13 cellular contexts compared by ENCODE assay signal in the genomic region with DNA sequence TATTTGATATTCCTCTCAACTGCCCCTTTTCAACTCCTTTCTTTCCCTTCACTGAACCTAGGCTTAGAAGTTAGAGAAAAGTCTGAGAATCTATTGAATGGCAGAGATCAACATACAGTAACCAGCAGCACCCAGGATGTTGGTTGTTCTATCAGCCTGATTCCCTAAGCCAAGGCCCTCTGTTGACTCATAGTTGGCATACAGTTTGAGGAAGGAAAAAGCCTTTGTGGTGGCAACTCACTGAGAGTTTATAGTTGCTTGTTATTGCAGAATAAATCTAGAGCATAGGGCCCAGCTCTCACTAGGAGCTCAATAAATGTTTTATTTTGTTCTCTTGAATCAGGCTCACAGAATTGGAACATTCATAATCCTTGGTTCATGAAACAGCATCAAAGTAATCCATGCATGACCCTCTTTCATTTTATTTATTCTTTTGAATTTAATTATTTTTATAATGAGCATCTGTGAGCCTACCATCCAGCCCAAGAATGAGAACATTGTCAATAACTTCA.
A peak's percentile ranks its signal among the peaks of the same experiment; 100 is the strongest.
DNase-seq lines count a peak whose midpoint lies in the region; ATAC-seq, FAIRE-seq and TF ChIP-seq lines count a peak whose summit lies in the region.
"Had no signal": no experiment of that assay in that cellular context is flagged by ENCODE, and none has a peak within 500 bp of the region (broad histone marks: within the 10 kb centered on the region; RNA-seq: fewer than 3 reads in every experiment).

No MANE protein-coding gene starts in this region.

- no peaks in the 10 kb centered on the region for H4K20me1 ChIP-seq in PC-3 (ENCODE audit: low read length)

- no peaks in the 10 kb centered on the region for H3K79me2 ChIP-seq in PC-3 (ENCODE audit: low read length)

- DNase-seq in NCI-H146 (lab: John Stamatoyannopoulos, UW) (peak; percentile 27), NCI-H146 treated with DMSO at 0.1 percent for 48 hours (lab: John Stamatoyannopoulos, UW; ENCODE audit: unreplicated experiment) (no peak), PC-3 (peak; percentile 96), fibroblast of mammary gland (ENCODE audit: low read depth) (peak; percentile 71), small intestine (peak; percentile 18), superior temporal gyrus (ENCODE audit: extremely low spot score) (no peak)
- no peak for DNase-seq in activated CD8-positive, alpha-beta memory T cell treated with anti-CD3 and anti-CD28 coated beads, Interleukin-2, amount 50 U/mL, for 48 hours
- no peak for DNase-seq in stimulated activated CD4-positive, alpha-beta T cell treated with anti-CD3 and anti-CD28 coated beads, Interleukin-4, amount 100 ng/mL, for 1 hour
- DNase-seq: 8988T; cortex of kidney; RPMI8226; stimulated activated CD4-positive, alpha-beta T cell treated with anti-CD3 and anti-CD28 coated beads, Interleukin-4, amount 100 ng/mL, for 4 hours had no signal

- intact Hi-C loops in PC-3 (cut with micrococcal nuclease), result loop anchor here (1.0 to 10.0 kb wide), 2 partner anchors 26 to 144 kb away; partner anchors contain the start of gene TNFRSF21

- H3F3A ChIP-seq in PC-3 (ENCODE audit: low read length, unreplicated experiment), result peaks cover 10% of the 10 kb centered on the region

- TF ChIP-seq CTCF in PC-3 (conservative IDR thresholded peaks at IDR 0.05; ENCODE audit: low read depth, low read length) (no peak), fibroblast of mammary gland (conservative IDR thresholded peaks at IDR 0.05; ENCODE audit: control insufficient read depth, insufficient read depth, low read depth, low read length) (no peak)

- H3K9me2 ChIP-seq in PC-3 (replicated peaks; ENCODE audit: low read length), result no peaks in the 10 kb centered on the region

- H3K4me1 ChIP-seq in PC-3 (ENCODE audit: insufficient read depth, low read length), result peaks cover 37% of the 10 kb centered on the region
- no peaks in the 10 kb centered on the region for H3K4me1 ChIP-seq in small intestine (ENCODE audit: control insufficient read depth in 2 of 2, insufficient read depth in 1 of 2, low read depth in 1 of 2, low read length in 1 of 2)

- H2AFZ ChIP-seq in PC-3 (ENCODE audit: low read length), result no peak overlapping the region

- ATAC-seq in PC-3, result peak; percentile 99

- BruUV-seq in PC-3 (replicated peaks; lab: Mats Ljungman, UMichigan), result no TSS peak

- no peak for FAIRE-seq in small intestine (lab: Jason Lieb, UNC)
- FAIRE-seq: GM12891 had no signal

- CTCF ChIA-PET in PC-3 (lab: Charles Lee), result interaction anchor here (0.6 to 1.1 kb wide), 2 partner anchors 19 to 25 kb away, joined by 3 read pairs; no protein-coding TSS in a partner anchor

- no peaks in the 10 kb centered on the region for H3K27me3 ChIP-seq in PC-3 (ENCODE audit: low read length)
- H3K27me3 ChIP-seq in small intestine (ENCODE audit: control insufficient read depth in 2 of 2, insufficient read depth in 2 of 2, low read length in 2 of 2), result no peaks in the 10 kb centered on the region

- H3K36me3 ChIP-seq in PC-3 (ENCODE audit: low read depth, low read length), result no peaks in the 10 kb centered on the region; the same call in 1 of the 2 replicates
- H3K36me3 ChIP-seq in small intestine (ENCODE audit: control insufficient read depth in 2 of 2, insufficient read depth in 2 of 2, low read length in 2 of 2), result no peaks in the 10 kb centered on the region

- H3K27ac ChIP-seq in PC-3 (ENCODE audit: low read length) (peak overlapping the region; percentile 77), small intestine (ENCODE audit: low read depth in 1 of 2, low read length in 1 of 2) (no peak overlapping the region)

- peak overlapping the region; percentile 48 for H3K4me2 ChIP-seq in PC-3 (ENCODE audit: low read length)

- no peaks in the 10 kb centered on the region for H3K9me3 ChIP-seq in PC-3 (ENCODE audit: low read length)
- no peaks in the 10 kb centered on the region for H3K9me3 ChIP-seq in small intestine (ENCODE audit: control insufficient read depth, low read depth)

- H3K4me3 ChIP-seq in PC-3 (ENCODE audit: low read length) (no peak overlapping the region), fibroblast of mammary gland (ENCODE audit: control insufficient read depth, low read depth, low read length) (no peak overlapping the region), small intestine (ENCODE audit: low read depth in 1 of 2, low read length in 2 of 2) (no peak overlapping the region)

- POLR2A ChIA-PET in PC-3 (lab: Charles Lee; ENCODE audit: unreplicated experiment), result no interaction called here

- H3K9ac ChIP-seq in PC-3 (ENCODE audit: low read length), result peak overlapping the region; percentile 16; the same call in 1 of the 2 replicates

Comparison
In these comparisons a context has a peak if more than half of its experiments do, and no peak if none do; other contexts are left out.
1. DNase-seq: peak in NCI-H146 (single experiment), PC-3 (single experiment), fibroblast of mammary gland (single experiment) and small intestine (single experiment); none in NCI-H146 treated with DMSO at 0.1 percent for 48 hours (single experiment), activated CD8-positive, alpha-beta memory T cell treated with anti-CD3 and anti-CD28 coated beads, Interleukin-2, amount 50 U/mL, for 48 hours (single experiment), superior temporal gyrus (single experiment) and stimulated activated CD4-positive, alpha-beta T cell treated with anti-CD3 and anti-CD28 coated beads, Interleukin-4, amount 100 ng/mL, for 1 hour (single experiment).